ENCODE assay signal across 1 cellular context in the genomic region with DNA sequence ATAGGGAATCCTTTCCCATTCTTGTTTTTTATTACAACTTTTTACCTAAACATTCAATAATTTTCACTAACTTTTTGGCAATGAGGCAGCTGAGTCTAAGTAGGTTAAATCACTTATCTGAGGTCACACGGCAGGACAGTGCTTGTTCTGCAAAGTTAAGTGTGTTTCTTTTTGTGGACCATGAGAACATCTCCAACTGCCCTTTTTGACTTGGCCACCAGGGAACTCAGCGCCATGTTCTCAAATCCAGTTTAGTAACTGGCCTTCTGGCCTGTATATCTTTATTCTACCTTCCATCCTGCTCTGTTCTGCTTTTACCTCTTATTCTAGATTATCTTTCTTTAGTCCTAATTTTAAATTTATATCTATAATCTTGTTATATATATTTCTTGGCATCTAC. TPM values are rescaled to one million over a fixed set of nuclear protein-coding genes. Genes with fewer than 3 reads are reported as not detected.
"Had no signal": no experiment of that assay in that cellular context is flagged by ENCODE, and none has a peak within 500 bp of the region (broad histone marks: within the 10 kb centered on the region; RNA-seq: fewer than 3 reads in every experiment).

No MANE protein-coding gene starts in this region.

RNA-seq across cellular contexts. Expression of gene NPIPA7, which starts 23.4 kb away (rescaled TPM):
- total RNA-seq: mononuclear cell had no signal
